23 cellular contexts compared by ENCODE assay signal in the genomic region with DNA sequence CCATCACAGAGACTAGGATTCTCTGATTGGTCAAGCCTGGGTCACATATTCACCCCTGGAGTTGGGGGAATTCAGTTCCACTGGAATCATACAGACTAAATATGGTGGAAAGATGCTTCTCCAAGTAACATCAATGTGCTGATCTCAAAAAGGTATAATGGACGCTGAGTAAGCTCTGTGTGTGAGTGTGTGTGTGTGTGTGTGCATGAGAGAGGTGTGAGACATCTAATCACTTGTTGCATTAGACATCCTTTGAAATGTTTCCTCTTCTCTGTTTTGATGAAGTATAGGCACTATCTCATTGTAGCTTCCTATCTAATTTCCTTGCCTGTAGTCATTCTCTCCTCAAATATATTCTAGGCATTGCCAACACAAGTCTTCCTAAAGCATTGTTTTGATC.
"Had no signal": no experiment of that assay in that cellular context is flagged by ENCODE, and none has a peak within 500 bp of the region (broad histone marks: within the 10 kb centered on the region; RNA-seq: fewer than 3 reads in every experiment).

No MANE protein-coding gene starts in this region.

- H3K27ac ChIP-seq: colonic mucosa, coronary artery, dorsolateral prefrontal cortex, epithelial cell of prostate, esophagus muscularis mucosa, esophagus squamous epithelium, foreskin keratinocyte, gastrocnemius medialis, gastroesophageal sphincter, heart left ventricle, heart right ventricle, hepatocyte had no signal

- DNase-seq: colonic mucosa; cortex of kidney; dermis blood vessel endothelial cell; dorsolateral prefrontal cortex; effector CD4-positive, alpha-beta T cell; effector CD8-positive, alpha-beta T cell; effector memory CD4-positive, alpha-beta T cell; effector memory CD8-positive, alpha-beta T cell; endodermal cell; erythroblast; esophagus squamous epithelium; foreskin fibroblast; foreskin keratinocyte; gastrocnemius medialis; glutamatergic neuron; head of caudate nucleus; heart left ventricle; heart right ventricle had no signal

- H3K36me3 ChIP-seq: colonic mucosa, esophagus muscularis mucosa, esophagus squamous epithelium, gastrocnemius medialis, gastroesophageal sphincter, heart left ventricle, heart right ventricle had no signal

- H3K4me3 ChIP-seq: colonic mucosa, coronary artery, dorsolateral prefrontal cortex, esophagus muscularis mucosa, esophagus squamous epithelium, gastrocnemius medialis, gastroesophageal sphincter, heart left ventricle, heart right ventricle, hepatocyte had no signal

- H3K4me1 ChIP-seq: colonic mucosa, gastrocnemius medialis had no signal

- H3K9me3 ChIP-seq: colonic mucosa, esophagus muscularis mucosa, esophagus squamous epithelium, gastrocnemius medialis, gastroesophageal sphincter, heart left ventricle, heart right ventricle had no signal
